12 cellular contexts compared by ENCODE assay signal in genomic region chr1:92480200-92480812, GRCh38. TPM values are rescaled to one million over a fixed set of nuclear protein-coding genes. Genes with fewer than 3 reads are reported as not detected.
DNase-seq lines count a peak whose midpoint lies in the region; ATAC-seq and TF ChIP-seq lines count a peak whose summit lies in the region.
"Had no signal": no experiment of that assay in that cellular context is flagged by ENCODE, and none has a peak within 500 bp of the region (broad histone marks: within the 10 kb centered on the region; RNA-seq: fewer than 3 reads in every experiment).

No MANE protein-coding gene starts in this region.

- no peak overlapping the region for H3K27ac ChIP-seq in neuronal stem cell (replicated peaks; ENCODE audit: low read length)
- H3K27ac ChIP-seq: epithelial cell of prostate, right lobe of liver had no signal

- H2AK5ac ChIP-seq in neuronal stem cell (ENCODE audit: low read depth, low read length), result peak overlapping the region; percentile 83

- no peak overlapping the region for H2BK15ac ChIP-seq in neuronal stem cell (ENCODE audit: low read length)

- peak overlapping the region in 1 of 2 donors; percentile 16 for H3K4me3 ChIP-seq in neuronal stem cell (ENCODE audit: low read length in 2 of 2)
- H3K4me3 ChIP-seq: right lobe of liver had no signal

- H3K9ac ChIP-seq in ES-I3 (ENCODE audit: low read depth, low read length), result peak overlapping the region; percentile 41; the same call in 1 of the 2 replicates
- H3K9ac ChIP-seq in neuronal stem cell (ENCODE audit: low read depth, low read length, poor library complexity), result peak overlapping the region; percentile 66

- no peaks in the 10 kb centered on the region for H3K36me3 ChIP-seq in ES-I3 (ENCODE audit: insufficient read depth, low read length)
- H3K36me3 ChIP-seq in neuronal stem cell (replicated peaks in 1 of 2; ENCODE audit: control insufficient read depth in 2 of 2, insufficient read depth in 2 of 2, low read length in 2 of 2), result no peaks in the 10 kb centered on the region
- H3K36me3 ChIP-seq: right lobe of liver had no signal

- peak overlapping the region; percentile 98 for H3K23ac ChIP-seq in neuronal stem cell (ENCODE audit: low read depth, low read length, poor library complexity)

- H3K27me3 Mint-ChIP-seq in T-helper 17 cell (no peaks in the 10 kb centered on the region), glutamatergic neuron (ENCODE audit: unreplicated experiment) (peaks cover 41% of the 10 kb centered on the region)

- no peak for TF ChIP-seq CTCF in glutamatergic neuron (IDR thresholded peaks at IDR 0.05; ENCODE audit: partially characterized antibody, unreplicated experiment)

- H3K4me1 ChIP-seq in ES-I3 (ENCODE audit: insufficient read depth, low read length), result no peaks in the 10 kb centered on the region
- H3K4me1 ChIP-seq in neuronal stem cell (ENCODE audit: control insufficient read depth in 2 of 2, insufficient read depth in 1 of 2, low read depth in 1 of 2, low read length in 2 of 2), result peaks cover 21 to 23% of the 10 kb centered on the region in 2 donors

- H3K9me3 ChIP-seq in ES-I3 (ENCODE audit: control insufficient read depth, insufficient read depth, low read length), result no peaks in the 10 kb centered on the region
- no peaks in the 10 kb centered on the region for H3K9me3 ChIP-seq in T-helper 17 cell (ENCODE audit: control insufficient read depth, low read length, poor library complexity, severe bottlenecking)
- H3K9me3 ChIP-seq in neuronal stem cell (replicated peaks in 1 of 2; ENCODE audit: control insufficient read depth in 2 of 2, insufficient read depth in 1 of 2, low read depth in 1 of 2, low read length in 2 of 2), result no peaks in the 10 kb centered on the region
- H3K9me3 ChIP-seq: right lobe of liver had no signal

- H4K8ac ChIP-seq in neuronal stem cell (ENCODE audit: low read depth, low read length), result peak overlapping the region; percentile 17

- H3K4ac ChIP-seq in neuronal stem cell (ENCODE audit: low read length), result no peak overlapping the region

- peak overlapping the region; percentile 85 for H3K18ac ChIP-seq in neuronal stem cell (ENCODE audit: low read length)

- H2BK12ac ChIP-seq in neuronal stem cell (ENCODE audit: low read length), result peak overlapping the region; percentile 60

- H3K36me3 Mint-ChIP-seq in T-helper 17 cell (ENCODE audit: low read depth), result peaks cover 5% of the 10 kb centered on the region
- peaks cover 11% of the 10 kb centered on the region for H3K36me3 Mint-ChIP-seq in glutamatergic neuron (ENCODE audit: unreplicated experiment)

- H2BK5ac ChIP-seq in neuronal stem cell (ENCODE audit: low read length), result no peak overlapping the region

- H3K14ac ChIP-seq in neuronal stem cell (ENCODE audit: low read length), result peak overlapping the region; percentile 94

- no peak overlapping the region for H4K91ac ChIP-seq in neuronal stem cell (ENCODE audit: low read depth, low read length, poor library complexity)

- peak overlapping the region; percentile 25 for H3K4me3 Mint-ChIP-seq in T-helper 17 cell
- peak overlapping the region; percentile 71 for H3K4me3 Mint-ChIP-seq in glutamatergic neuron (ENCODE audit: unreplicated experiment)

- no peak overlapping the region for H2BK120ac ChIP-seq in neuronal stem cell (ENCODE audit: low read depth, low read length)

- peaks cover 54 to 100% (median 78%) of the 10 kb centered on the region in 3 experiments for H3K27me3 ChIP-seq in neuronal stem cell (ENCODE audit: control insufficient read depth in 3 of 3, insufficient read depth in 3 of 3, low read depth in 1 of 3, low read length in 3 of 3)

- peak overlapping the region; percentile 86 for H3K27ac Mint-ChIP-seq in T-helper 17 cell
- no peak overlapping the region for H3K27ac Mint-ChIP-seq in glutamatergic neuron (ENCODE audit: unreplicated experiment)

- H2AFZ ChIP-seq in neuronal stem cell (ENCODE audit: low read length), result peak overlapping the region; percentile 90

- ATAC-seq in T-helper 17 cell (no peak), GM18517 (IDR thresholded peaks at IDR 0.05; ENCODE audit: unreplicated experiment) (no peak), GM21737 (IDR thresholded peaks at IDR 0.05; ENCODE audit: unreplicated experiment) (no peak)
- ATAC-seq: right lobe of liver had no signal

- H3K9me3 Mint-ChIP-seq in glutamatergic neuron (ENCODE audit: unreplicated experiment), result peaks cover 12% of the 10 kb centered on the region

- WGBS in neuronal stem cell (ENCODE audit: extremely low coverage in 2 of 2, insufficient read length in 2 of 2, insufficient replicate concordance in 1 of 2), 2 donors, result no CpG with 5 or more reads among the region's 59 CpGs

- H3K79me1 ChIP-seq in neuronal stem cell (ENCODE audit: low read depth, low read length), result no peaks in the 10 kb centered on the region

- DNase-seq in T-helper 17 cell, result no peak
- DNase-seq in glutamatergic neuron, result peak; percentile 26
- no peak for DNase-seq in neuronal stem cell (ENCODE audit: low spot score)
- DNase-seq in NCI-H2171 (lab: John Stamatoyannopoulos, UW), result no peak
- DNase-seq in NOMO-1 treated with DMSO at 0.1 percent for 48 hours (lab: John Stamatoyannopoulos, UW; ENCODE audit: unreplicated experiment), result no peak
- DNase-seq: DMS 273 treated with DMSO at 0.1 percent for 48 hours, SHP77 treated with DMSO at 0.1 percent for 48 hours had no signal

- H3K4me2 ChIP-seq in neuronal stem cell (ENCODE audit: insufficient read depth, low read length, poor library complexity, severe bottlenecking), result peak overlapping the region; percentile 78

- H3K4me1 Mint-ChIP-seq in T-helper 17 cell (peaks cover 29% of the 10 kb centered on the region), glutamatergic neuron (ENCODE audit: low read depth, unreplicated experiment) (peaks cover 13% of the 10 kb centered on the region)

RNA-seq across cellular contexts. Expression of gene GFI1, which starts 6.4 kb away (rescaled TPM):
- total RNA-seq in T-helper 17 cell (10 to 100 TPM; 10.2 to 18.8 TPM), glutamatergic neuron (ENCODE audit: unreplicated experiment) (not detected)
- 0.06 TPM for polyA plus RNA-seq in neuronal stem cell (2013, experiment 1 of 2)
- 0.10 TPM for polyA plus RNA-seq in neuronal stem cell (2013, experiment 2 of 2)

Comparison
In these comparisons a context has a peak if more than half of its experiments do, and no peak if none do; other contexts are left out.
1. RNA of gene GFI1, which starts 6.4 kb away (total RNA-seq): 10.2 to 18.8 TPM in T-helper 17 cell; not detected in glutamatergic neuron (single experiment); every median in the first group is over 10 times any median in the second.